Comparison of ENCODE assay signal across 8 cellular contexts in genomic region chr16:84718-85452, GRCh38. TPM values are rescaled to one million over a fixed set of nuclear protein-coding genes. Genes with fewer than 3 reads are reported as not detected.
DNase-seq lines count a peak whose midpoint lies in the region; ATAC-seq, FAIRE-seq and TF ChIP-seq lines count a peak whose summit lies in the region.

No MANE protein-coding gene starts in this region.

- H3K27me3 ChIP-seq in OCI-LY3 (ENCODE audit: low read depth, low read length): no peaks in the 10 kb centered on the region

- no peaks in the 10 kb centered on the region; the same call in 1 of the 2 replicates for H4K20me1 ChIP-seq in OCI-LY3 (ENCODE audit: insufficient read depth, low read length)

- peak; percentile 89 for FAIRE-seq in GM12892 (lab: Jason Lieb, UNC)

- H3K4me2 ChIP-seq in OCI-LY3 (ENCODE audit: low read length): peak overlapping the region; percentile 65

- H3K4me3 Mint-ChIP-seq in activated naive CD4-positive, alpha-beta T cell treated with anti-CD3 and anti-CD28 coated beads, Interleukin-2, amount 50 U/mL, for 24 hours: peak overlapping the region; percentile 44

- peak overlapping the region; percentile 77 for H3K27ac Mint-ChIP-seq in activated naive CD4-positive, alpha-beta T cell treated with anti-CD3 and anti-CD28 coated beads, Interleukin-2, amount 50 U/mL, for 24 hours

- peak; percentile 76 for ATAC-seq in HG03060 (IDR thresholded peaks at IDR 0.05; ENCODE audit: low read depth, unreplicated experiment)
- peak; percentile 52 for ATAC-seq in Right ventricle myocardium superior (ENCODE audit: poor library complexity)
- no peak for ATAC-seq in GM21515 (IDR thresholded peaks at IDR 0.05; ENCODE audit: unreplicated experiment)

- peaks cover 24% of the 10 kb centered on the region for H3K4me1 ChIP-seq in OCI-LY3 (ENCODE audit: low read length)

- H3K4me1 Mint-ChIP-seq in activated naive CD4-positive, alpha-beta T cell treated with anti-CD3 and anti-CD28 coated beads, Interleukin-2, amount 50 U/mL, for 24 hours: peaks cover 28% of the 10 kb centered on the region

- no peak for TF ChIP-seq CTCF in OCI-LY3 (IDR thresholded peaks at IDR 0.05; ENCODE audit: low read depth, low read length)

- H3K27ac ChIP-seq in OCI-LY3 (ENCODE audit: low read length): peak overlapping the region; percentile 89

- peaks cover 70% of the 10 kb centered on the region for H3K36me3 ChIP-seq in OCI-LY3 (replicated peaks; ENCODE audit: low read depth, low read length)

- TF ChIP-seq POLR2A in GM12892 (IDR thresholded peaks at IDR 0.05; ENCODE audit: low read depth, low read length): no peak

- peak overlapping the region; percentile 56 for H3K9ac ChIP-seq in OCI-LY3 (ENCODE audit: low read length)

- peaks cover 4% of the 10 kb centered on the region; the same call in 1 of the 2 replicates for H3K79me2 ChIP-seq in OCI-LY3 (ENCODE audit: low read length)

- no peaks in the 10 kb centered on the region for H3K9me3 Mint-ChIP-seq in activated naive CD4-positive, alpha-beta T cell treated with anti-CD3 and anti-CD28 coated beads, Interleukin-2, amount 50 U/mL, for 24 hours

- peak overlapping the region; percentile 34 for H3K4me3 ChIP-seq in OCI-LY3 (ENCODE audit: low read length)

- DNase-seq in GM12892 (ENCODE audit: insufficient read length) (peak; percentile 68), Right ventricle myocardium superior (peak; percentile 73), superior temporal gyrus (ENCODE audit: extremely low spot score) (no peak)
- peak; percentile 75 for DNase-seq in stimulated activated CD4-positive, alpha-beta T cell treated with anti-CD3 and anti-CD28 coated beads, Interleukin-15, amount 100 ng/mL, for 24 hours

- peaks cover 2% of the 10 kb centered on the region for H3K36me3 Mint-ChIP-seq in activated naive CD4-positive, alpha-beta T cell treated with anti-CD3 and anti-CD28 coated beads, Interleukin-2, amount 50 U/mL, for 24 hours

- intact Hi-C loops in Right ventricle myocardium superior (cut with DNase I): no loop called here

- no peaks in the 10 kb centered on the region for H3K27me3 Mint-ChIP-seq in activated naive CD4-positive, alpha-beta T cell treated with anti-CD3 and anti-CD28 coated beads, Interleukin-2, amount 50 U/mL, for 24 hours

- no peak overlapping the region for H2AFZ ChIP-seq in OCI-LY3 (ENCODE audit: low read depth, low read length)

- no peaks in the 10 kb centered on the region for H3K9me3 ChIP-seq in OCI-LY3 (ENCODE audit: insufficient read depth, low read length)

RNA-seq across cellular contexts. Expression of gene MPG, which starts 6.9 kb away (rescaled TPM):
- polyA plus RNA-seq in GM12892 (2012; ENCODE audit: missing spikeins): 33.2 TPM
- total RNA-seq in Right ventricle myocardium superior: 31.6 TPM

RNA-seq across cellular contexts. Expression of gene RHBDF1, which starts 12.5 kb away (rescaled TPM):
- 1.5 TPM for polyA plus RNA-seq in GM12892 (2012; ENCODE audit: missing spikeins)
- total RNA-seq in Right ventricle myocardium superior: 16.6 TPM

RNA-seq across cellular contexts. Expression of gene SNRNP25, which starts 31.3 kb away (rescaled TPM):
- 70.2 TPM for polyA plus RNA-seq in GM12892 (2012; ENCODE audit: missing spikeins)
- total RNA-seq in Right ventricle myocardium superior: 79.9 TPM

RNA-seq across cellular contexts. Expression of gene POLR3K, which starts 31.5 kb away (rescaled TPM):
- polyA plus RNA-seq in GM12892 (2012; ENCODE audit: missing spikeins): 55.9 TPM
- total RNA-seq in Right ventricle myocardium superior: 11.1 TPM

RNA-seq across cellular contexts. Expression of gene NPRL3, which starts 53.6 kb away (rescaled TPM):
- polyA plus RNA-seq in GM12892 (2012; ENCODE audit: missing spikeins): 13.7 TPM
- 19.2 TPM for total RNA-seq in Right ventricle myocardium superior
